Comparison of ENCODE assay signal across 20 cellular contexts in genomic region chrX:122586831-122587230, GRCh38.
DNase-seq lines count a peak whose midpoint lies in the region; ATAC-seq and TF ChIP-seq lines count a peak whose summit lies in the region.
"Had no signal": no experiment of that assay in that cellular context is flagged by ENCODE, and none has a peak within 500 bp of the region (broad histone marks: within the 10 kb centered on the region; RNA-seq: fewer than 3 reads in every experiment).

No MANE protein-coding gene starts in this region.

- H3K4me2 ChIP-seq in PC-9, result no peak overlapping the region

- peak; percentile 34 for DNase-seq in EL
- peak; percentile 56 for DNase-seq in M059J (ENCODE audit: low read depth)
- DNase-seq in epithelial cell of esophagus (ENCODE audit: low read depth), result peak; percentile 1
- DNase-seq in retinal pigment epithelial cell (ENCODE audit: low read depth), result peak; percentile 43
- DNase-seq in PC-9, result no peak
- DNase-seq: ACHN; COR-L47; DMS 273 treated with DMSO at 0.1 percent for 48 hours; KBM-7; MV-4-11; NCI-H1694 treated with DMSO at 0.1 percent for 48 hours; NCI-H748 treated with DMSO at 0.1 percent for 48 hours; NK-92 treated with Interleukin-12 subunit alpha and Interleukin-12 subunit beta, amount 100 ng/mL, for 24 hours; Right ventricle myocardium superior had no signal

- TF ChIP-seq CTCF in epithelial cell of esophagus (IDR thresholded peaks at IDR 0.05; ENCODE audit: insufficient read depth, low read depth, low read length, missing control alignments) (no peak), retinal pigment epithelial cell (conservative IDR thresholded peaks at IDR 0.05; ENCODE audit: low read depth, low read length) (no peak), PC-9 (conservative IDR thresholded peaks at IDR 0.05) (no peak)

- H2AFZ ChIP-seq in PC-9, result no peak overlapping the region

- H3K9me2 ChIP-seq in PC-9 (ENCODE audit: insufficient read depth), result no peaks in the 10 kb centered on the region

- no peak for ATAC-seq in HG03159 (IDR thresholded peaks at IDR 0.05; ENCODE audit: unreplicated experiment)
- no peak for ATAC-seq in HG03196 (IDR thresholded peaks at IDR 0.05; ENCODE audit: unreplicated experiment)
- ATAC-seq in HG02970 (IDR thresholded peaks at IDR 0.05; ENCODE audit: low FRiP score, unreplicated experiment), result no peak
- ATAC-seq: HepG2 had no signal

- H3K27me3 ChIP-seq in PC-9 (ENCODE audit: insufficient read depth, low read depth), result no peaks in the 10 kb centered on the region

- no TSS peak for BruUV-seq in PC-9 (replicated peaks; lab: Mats Ljungman, UMichigan)

- intact Hi-C loops in PC-9 (cut with micrococcal nuclease; ENCODE audit: unreplicated experiment), result no loop called here

- no peaks in the 10 kb centered on the region for H3K79me2 ChIP-seq in PC-9 (ENCODE audit: low read depth)

- POLR2A ChIA-PET in PC-9 (lab: Charles Lee; ENCODE audit: unreplicated experiment), result no interaction called here

- CTCF ChIA-PET in PC-9 (lab: Charles Lee), result no interaction called here

- no peaks in the 10 kb centered on the region for H3K4me1 ChIP-seq in PC-9 (replicated peaks; ENCODE audit: insufficient read depth)
- H3K4me1 ChIP-seq: HAP-1 had no signal

- H3K9me3 ChIP-seq in PC-9 (ENCODE audit: insufficient read depth, low read depth), result no peaks in the 10 kb centered on the region
- H3K9me3 ChIP-seq: HAP-1 had no signal

- H3K27ac ChIP-seq in PC-9, result no peak overlapping the region
- H3K27ac ChIP-seq: SK-N-MC had no signal

- H3K36me3 ChIP-seq in PC-9 (ENCODE audit: low read depth), result no peaks in the 10 kb centered on the region
- H3K36me3 ChIP-seq: HAP-1 had no signal

- H3F3A ChIP-seq in PC-9 (ENCODE audit: insufficient read depth, low read depth), result no peaks in the 10 kb centered on the region

- H3K4me3 ChIP-seq in epithelial cell of esophagus (ENCODE audit: low read length) (no peak overlapping the region), retinal pigment epithelial cell (ENCODE audit: low read length) (no peak overlapping the region), PC-9 (no peak overlapping the region)
- H3K4me3 ChIP-seq: HAP-1, SK-N-MC had no signal

- H4K20me1 ChIP-seq in PC-9 (ENCODE audit: insufficient read depth), result no peaks in the 10 kb centered on the region

Comparison
In these comparisons a context has a peak if more than half of its experiments do, and no peak if none do; other contexts are left out.
1. DNase-seq: peak in EL (single experiment), M059J (single experiment), epithelial cell of esophagus (single experiment) and retinal pigment epithelial cell (single experiment); none in PC-9 (0 of 2).